ENCODE assay signal across 28 cellular contexts in the genomic region with DNA sequence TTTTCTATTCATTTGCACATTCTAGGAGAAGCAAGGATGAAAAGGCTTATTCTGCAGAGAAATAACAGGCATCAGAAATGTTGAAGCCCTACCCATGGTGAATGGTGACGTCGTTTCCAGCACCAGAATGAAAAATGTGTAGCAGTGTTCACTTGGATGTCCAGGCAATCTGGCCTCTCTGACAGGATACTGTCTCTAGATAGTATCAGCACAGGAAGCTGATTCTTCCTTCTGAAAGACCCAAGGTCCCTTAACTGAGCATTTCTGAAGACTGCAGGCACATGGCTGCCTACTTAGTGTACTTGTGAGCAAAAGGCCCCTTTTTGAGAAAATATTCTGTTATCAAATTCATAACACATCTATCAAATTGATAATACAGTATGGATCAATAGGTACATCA.
"Had no signal": no experiment of that assay in that cellular context is flagged by ENCODE, and none has a peak within 500 bp of the region (broad histone marks: within the 10 kb centered on the region; RNA-seq: fewer than 3 reads in every experiment).

No MANE protein-coding gene starts in this region.

- H3K36me3 ChIP-seq: ascending aorta, cardiac muscle cell had no signal

- DNase-seq: activated CD4-positive, alpha-beta T cell treated with anti-CD3 and anti-CD28 coated beads for 36 hours; activated CD4-positive, alpha-beta T cell treated with anti-CD3 and anti-CD28 coated beads, Interleukin-2, amount 10 ng/mL, durations not matched to agents 7 days and 5 days; activated CD4-positive, alpha-beta T cell treated with anti-CD3 and anti-CD28 coated beads, Interleukin-2, amount 50 U/mL, for 48 hours; activated CD8-positive, alpha-beta T cell treated with anti-CD3 and anti-CD28 coated beads, Interleukin-2, amount 10 ng/mL, durations not matched to agents 7 days and 5 days; activated gamma-delta T cell; activated naive CD4-positive, alpha-beta T cell treated with Interleukin-2 at 50 U/mL for 16 hours; activated naive CD8-positive, alpha-beta T cell treated with anti-CD3 and anti-CD28 coated beads, Interleukin-2, amount 10 ng/mL, durations not matched to agents 7 days and 5 days; activated T-cell treated with anti-CD3 and anti-CD28 coated beads, Interleukin-2, amount 50 U/mL, for 24 hours; amygdala; KG1; MM.1S; MV-4-11; NCI-H1092; NCI-H1436 treated with DMSO at 0.1 percent for 48 hours; NCI-H1694 treated with DMSO at 0.1 percent for 48 hours; NCI-H2029; NCI-H345; NCI-H524 treated with DMSO at 0.1 percent for 48 hours; PC-3; T-cell; T-helper 17 cell had no signal

- H3K4me1 ChIP-seq: ascending aorta had no signal

- H3K4me3 ChIP-seq: ascending aorta, cardiac muscle cell, SK-N-MC had no signal

- H3K27ac ChIP-seq: ascending aorta, cardiac muscle cell, RWPE1, SK-N-MC had no signal

- H3K9me3 ChIP-seq: ascending aorta had no signal

- ATAC-seq: activated CD4-positive, alpha-beta T cell treated with anti-CD3 and anti-CD28 coated beads for 36 hours; activated CD4-positive, CD25-positive, alpha-beta regulatory T cell treated with anti-CD3 and anti-CD28 coated beads, Interleukin-2, amount 50 U/mL, for 24 hours; activated CD8-positive, alpha-beta T cell treated with anti-CD3 and anti-CD28 coated beads, Interleukin-2, amount 10 ng/mL, durations not matched to agents 7 days and 5 days; PC-3; Right ventricle myocardium inferior; T-cell; T-helper 17 cell; WTC11 had no signal

- H3K27me3 ChIP-seq: ascending aorta, cardiac muscle cell had no signal
